In the genomic region with DNA sequence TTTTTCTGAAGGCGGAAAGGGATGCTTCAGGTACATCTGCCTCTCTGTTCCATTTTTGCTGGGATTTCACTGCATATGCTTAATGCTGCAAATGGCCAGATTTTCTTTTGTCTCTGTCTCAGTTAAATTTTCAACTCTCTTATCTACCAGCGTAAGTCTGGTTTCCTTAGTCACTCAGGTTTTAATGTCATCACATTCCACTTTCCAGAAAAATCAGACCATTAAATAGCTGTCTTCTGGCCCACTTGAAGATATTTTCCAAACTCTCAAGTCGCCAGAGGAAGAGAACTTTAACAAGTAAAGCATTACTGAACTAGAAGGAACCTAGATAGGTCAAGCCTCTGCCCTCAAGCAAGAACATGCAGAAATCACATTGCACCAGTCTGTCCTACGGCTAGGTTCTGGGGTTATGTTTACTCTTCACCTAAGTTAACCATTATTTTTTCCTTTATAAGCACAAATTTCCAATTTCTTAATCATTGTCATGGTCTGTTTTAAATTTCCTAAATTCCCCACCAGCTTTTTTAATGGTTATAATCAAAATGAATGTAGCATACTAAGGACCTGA, we compare ENCODE assay signal across 20 cellular contexts. TPM values are rescaled to one million over a fixed set of nuclear protein-coding genes. Genes with fewer than 3 reads are reported as not detected.
DNase-seq lines count a peak whose midpoint lies in the region; ATAC-seq, FAIRE-seq and TF ChIP-seq lines count a peak whose summit lies in the region.
"Had no signal": no experiment of that assay in that cellular context is flagged by ENCODE, and none has a peak within 500 bp of the region (broad histone marks: within the 10 kb centered on the region; RNA-seq: fewer than 3 reads in every experiment).

No MANE protein-coding gene starts in this region.

- peak overlapping the region; percentile 39 for H3K27ac ChIP-seq in cardiac muscle cell
- H3K27ac ChIP-seq: 22Rv1, A549, C4-2B, GM23248 had no signal

- H3K36me3 ChIP-seq in cardiac muscle cell, result no peaks in the 10 kb centered on the region
- H3K36me3 ChIP-seq: HAP-1 had no signal

- H3K27me3 ChIP-seq in cardiac muscle cell, result no peaks in the 10 kb centered on the region

- FAIRE-seq in GM19239 (lab: Jason Lieb, UNC), result no peak
- FAIRE-seq: D721Med, GM12892, GM18507 had no signal

- no peak for ATAC-seq in Right ventricle myocardium superior (ENCODE audit: poor library complexity)
- ATAC-seq in GM18870 (IDR thresholded peaks at IDR 0.05; ENCODE audit: unreplicated experiment), result no peak
- ATAC-seq: A549 had no signal

- DNase-seq in cardiac muscle cell (ENCODE audit: low read depth in 1 of 2, low spot score in 1 of 2) (peak in 1 of 2 donors; percentile 49), Right ventricle myocardium superior (no peak), choroid plexus epithelial cell (ENCODE audit: low read depth) (peak; percentile 36), renal cortical epithelial cell (ENCODE audit: low read depth) (peak; percentile 75), NAMALWA (ENCODE audit: low spot score) (no peak), GM19239 (ENCODE audit: insufficient read length, low spot score) (no peak)
- DNase-seq: AML-193; Caco-2; CD4-positive, alpha-beta T cell; GDM1; GM23248 had no signal

- H3K4me3 ChIP-seq in cardiac muscle cell, result no peak overlapping the region
- H3K4me3 ChIP-seq in choroid plexus epithelial cell (ENCODE audit: low read depth, low read length), result no peak overlapping the region
- H3K4me3 ChIP-seq: A549, GM23248, HAP-1 had no signal

- H3K4me1 ChIP-seq in cardiac muscle cell (ENCODE audit: low read depth), result peaks cover 10% of the 10 kb centered on the region
- H3K4me1 ChIP-seq: A549, Caco-2, HAP-1 had no signal

- intact Hi-C loops in Right ventricle myocardium superior (cut with DNase I), result no loop called here

- TF ChIP-seq CTCF in cardiac muscle cell (IDR thresholded peaks at IDR 0.05; ENCODE audit: low read depth, low read length), result no peak
- no peak for TF ChIP-seq CTCF in choroid plexus epithelial cell (conservative IDR thresholded peaks at IDR 0.05; ENCODE audit: low read depth, low read length)

- H3K9me3 ChIP-seq in cardiac muscle cell (ENCODE audit: low read depth), result no peaks in the 10 kb centered on the region
- H3K9me3 ChIP-seq: A549, Caco-2, HAP-1 had no signal

RNA-seq across cellular contexts. Expression of a gene that starts 26.5 kb away (rescaled TPM):
- total RNA-seq in cardiac muscle cell, result 10.7 and 13.0 TPM in 2 replicates
- polyA plus RNA-seq in cardiac muscle cell, result 26.8 and 31.7 TPM in 2 replicates
- 30.6 TPM for total RNA-seq in Right ventricle myocardium superior
- 15.3 and 27.3 TPM in 2 replicates for total RNA-seq in renal cortical epithelial cell

RNA-seq across cellular contexts. Expression of a gene that starts 44.2 kb away (rescaled TPM):
- total RNA-seq in cardiac muscle cell, result not detected in 2 replicates
- not detected in 2 replicates for polyA plus RNA-seq in cardiac muscle cell
- total RNA-seq in Right ventricle myocardium superior, result not detected
- total RNA-seq in renal cortical epithelial cell, result 0.05 TPM in 1 of 2 replicates, not detected in the other
- total RNA-seq: Caco-2; CD4-positive, alpha-beta T cell; H4 had no signal
- polyA plus RNA-seq: A549 had no signal

Comparison
In these comparisons a context has a peak if more than half of its experiments do, and no peak if none do; other contexts are left out.
1. DNase-seq: peak in choroid plexus epithelial cell (single experiment) and renal cortical epithelial cell (single experiment); none in Right ventricle myocardium superior (single experiment), NAMALWA (single experiment) and GM19239 (single experiment).